22 cellular contexts compared by ENCODE assay signal in the genomic region with DNA sequence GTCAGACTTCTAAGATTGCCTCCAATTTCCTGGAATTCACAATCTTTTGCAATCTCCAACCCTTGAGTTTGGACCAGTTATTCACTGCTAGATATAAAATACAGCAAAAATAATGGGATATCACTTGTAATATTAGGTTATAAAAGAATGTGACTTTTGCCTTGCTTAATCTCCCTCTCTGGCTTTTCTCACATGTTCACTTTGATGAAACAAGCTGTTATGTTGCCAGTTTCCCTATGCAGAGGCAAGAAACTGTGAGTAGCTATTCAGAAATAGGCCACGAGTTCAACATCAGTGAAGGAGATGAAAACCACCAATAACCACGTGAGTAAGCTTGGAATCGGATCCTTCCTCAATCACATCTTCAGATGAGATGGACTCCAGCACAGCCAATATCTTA.
DNase-seq lines count a peak whose midpoint lies in the region; ATAC-seq, FAIRE-seq and TF ChIP-seq lines count a peak whose summit lies in the region.
"Had no signal": no experiment of that assay in that cellular context is flagged by ENCODE, and none has a peak within 500 bp of the region (broad histone marks: within the 10 kb centered on the region; RNA-seq: fewer than 3 reads in every experiment).

No MANE protein-coding gene starts in this region.

- H3K27me3 ChIP-seq in HepG2 (ENCODE audit: control insufficient read depth in 1 of 2, insufficient read depth in 2 of 2, low read length in 2 of 2) (no peaks in the 10 kb centered on the region), right lobe of liver (no peaks in the 10 kb centered on the region), astrocyte (ENCODE audit: insufficient read depth, low read length) (no peaks in the 10 kb centered on the region), sigmoid colon (no peaks in the 10 kb centered on the region)

- no peaks in the 10 kb centered on the region for H3K36me3 Mint-ChIP-seq in astrocyte (ENCODE audit: low read depth, unreplicated experiment)

- H3K36me3 ChIP-seq in HepG2 (replicated peaks in 1 of 2; ENCODE audit: control insufficient read depth in 1 of 2, insufficient read depth in 2 of 2, low read length in 2 of 2) (no peaks in the 10 kb centered on the region), right lobe of liver (no peaks in the 10 kb centered on the region), astrocyte (ENCODE audit: insufficient read depth, low read length) (no peaks in the 10 kb centered on the region), sigmoid colon (no peaks in the 10 kb centered on the region)

- ATAC-seq in HepG2 (no peak), right lobe of liver (no peak)
- ATAC-seq in activated CD4-positive, CD25-positive, alpha-beta regulatory T cell treated with anti-CD3 and anti-CD28 coated beads, Interleukin-2, amount 50 U/mL, for 24 hours: no peak
- ATAC-seq: A549, HCT116 had no signal

- no peak overlapping the region for H3K4me3 Mint-ChIP-seq in astrocyte (ENCODE audit: unreplicated experiment)
- H3K4me3 Mint-ChIP-seq: CD4-positive, alpha-beta memory T cell; H9 had no signal

- intact Hi-C loops in HepG2 (cut with micrococcal nuclease; ENCODE audit: unreplicated experiment) (no loop called here), right lobe of liver (cut with DNase I) (no loop called here), sigmoid colon (cut with DNase I) (no loop called here)

- H3K9me3 ChIP-seq in HepG2 (ENCODE audit: low read length) (peaks cover 25% of the 10 kb centered on the region), right lobe of liver (no peaks in the 10 kb centered on the region), astrocyte (ENCODE audit: insufficient read depth, low read depth, low read length) (peaks cover 6% of the 10 kb centered on the region), sigmoid colon (peaks cover 3 to 17% (median 11%) of the 10 kb centered on the region in 4 donors)

- H3K27ac Mint-ChIP-seq in astrocyte (ENCODE audit: unreplicated experiment): no peak overlapping the region
- H3K27ac Mint-ChIP-seq: CD4-positive, alpha-beta memory T cell; H9 had no signal

- FAIRE-seq in HepG2 (lab: Jason Lieb, UNC) (no peak), astrocyte (lab: Jason Lieb, UNC) (peak; percentile 50)
- FAIRE-seq: A549, GM12891, GM18507 had no signal

- peaks cover 4% of the 10 kb centered on the region for H3K4me1 Mint-ChIP-seq in astrocyte (ENCODE audit: low read depth, unreplicated experiment)
- H3K4me1 Mint-ChIP-seq: CD4-positive, alpha-beta memory T cell; H9 had no signal

- H3K4me1 ChIP-seq in HepG2 (ENCODE audit: insufficient read depth, low read length) (no peaks in the 10 kb centered on the region), right lobe of liver (no peaks in the 10 kb centered on the region), astrocyte (ENCODE audit: insufficient read depth, low read length) (no peaks in the 10 kb centered on the region), sigmoid colon (peaks cover 0 to 4% (median 1%) of the 10 kb centered on the region in 4 donors)
- H3K4me1 ChIP-seq: A549 had no signal

- H3K4me3 ChIP-seq in HepG2 (replicated peaks in 1 of 3; ENCODE audit: insufficient read depth in 1 of 3, low read depth in 2 of 3, low read length in 3 of 3): no peak overlapping the region
- H3K4me3 ChIP-seq in right lobe of liver: no peak overlapping the region
- H3K4me3 ChIP-seq in astrocyte (ENCODE audit: insufficient read depth, low read depth, low read length): no peak overlapping the region
- H3K4me3 ChIP-seq in fibroblast of the aortic adventitia (ENCODE audit: low read depth, low read length): no peak overlapping the region
- H3K4me3 ChIP-seq in sigmoid colon: no peak overlapping the region
- H3K4me3 ChIP-seq: A549 had no signal

- CTCF ChIA-PET in HepG2 (lab: Yijun Ruan, JAX; ENCODE audit: low intra/inter-chr PET ratio, low total read pairs): no interaction called here

- DNase-seq in HepG2 (ENCODE audit: low spot score): no peak
- no peak for DNase-seq in right lobe of liver
- DNase-seq in astrocyte (ENCODE audit: low read depth): no peak
- DNase-seq in fibroblast of the aortic adventitia (ENCODE audit: low read depth): peak; percentile 10
- no peak for DNase-seq in sigmoid colon
- no peak for DNase-seq in NCI-H69 (lab: John Stamatoyannopoulos, UW)
- DNase-seq in T1000 (lab: John Stamatoyannopoulos, UW): no peak
- DNase-seq: 8988T; ACHN; C1 segment of cervical spinal cord; Calu3; CD4-positive, alpha-beta memory T cell; COR-L47; DMS53; DMS79 treated with DMSO at 0.1 percent for 48 hours; GF-D8; H9 had no signal

- H4K20me1 ChIP-seq in HepG2 (ENCODE audit: insufficient read depth, low read length): no peaks in the 10 kb centered on the region
- no peaks in the 10 kb centered on the region for H4K20me1 ChIP-seq in astrocyte (ENCODE audit: insufficient read depth, low read length)

- POLR2A ChIA-PET in HepG2 (lab: Yijun Ruan, JAX): no interaction called here

- H2AFZ ChIP-seq in HepG2 (ENCODE audit: low read length): no peak overlapping the region
- H2AFZ ChIP-seq in astrocyte (ENCODE audit: low read depth, low read length): no peak overlapping the region

- H3K4me2 ChIP-seq in HepG2 (ENCODE audit: low read depth, low read length) (no peak overlapping the region), astrocyte (ENCODE audit: low read length) (no peak overlapping the region)
- H3K4me2 ChIP-seq: A549 had no signal

- H3K79me2 ChIP-seq in HepG2 (ENCODE audit: insufficient read depth, low read length): no peaks in the 10 kb centered on the region
- no peaks in the 10 kb centered on the region for H3K79me2 ChIP-seq in astrocyte (ENCODE audit: insufficient read depth, low read length)

- no peaks in the 10 kb centered on the region for H3K27me3 Mint-ChIP-seq in astrocyte (ENCODE audit: low read depth, unreplicated experiment)
- H3K27me3 Mint-ChIP-seq: CD4-positive, alpha-beta memory T cell had no signal

- H3K27ac ChIP-seq in HepG2 (ENCODE audit: extremely low read length, insufficient read depth, low read length): no peak overlapping the region
- H3K27ac ChIP-seq in right lobe of liver: no peak overlapping the region
- H3K27ac ChIP-seq in astrocyte (ENCODE audit: low read depth, low read length): no peak overlapping the region
- H3K27ac ChIP-seq in sigmoid colon: peak overlapping the region in 3 of 4 donors; percentile 28 to 56 (median 46)
- H3K27ac ChIP-seq: A549 had no signal

- 2% methylated on average over 3 of the region's 3 CpGs for WGBS in HepG2 (ENCODE audit: low lambda C conversion rate)
- 81% methylated on average over 3 of the region's 3 CpGs for WGBS in right lobe of liver (ENCODE audit: insufficient coverage, low coverage, low lambda C conversion rate, missing lambda C conversion rate)
- WGBS in sigmoid colon, 2 donors: 80 to 90% methylated on average over 3 of the region's 3 CpGs

- in situ Hi-C loops in HepG2 (cut with HindIII; ENCODE audit: extremely low pct_ligation_motif_present, low pct_unique_long_range_greater_than_20kb): no loop called here

- H3K9me3 Mint-ChIP-seq in astrocyte (ENCODE audit: unreplicated experiment): peaks cover 21% of the 10 kb centered on the region

- no peak for TF ChIP-seq RAD21 in HepG2 (CRISPR knock-in tag; IDR thresholded peaks at IDR 0.05)

- H3K9ac ChIP-seq in HepG2 (ENCODE audit: insufficient read depth, low read depth, low read length) (no peak overlapping the region), astrocyte (ENCODE audit: low read length) (no peak overlapping the region)

- TF ChIP-seq EP300 in HepG2 (IDR thresholded peaks at IDR 0.05; ENCODE audit: low read depth in 2 of 2, low read length in 2 of 2) (no peak), HepG2 (CRISPR knock-in tag; IDR thresholded peaks at IDR 0.05; ENCODE audit: borderline replicate concordance) (no peak), sigmoid colon (IDR thresholded peaks at IDR 0.05) (peak in 1 of 4 donors; percentile 10)

- BruUV-seq in HepG2 (replicated peaks; lab: Mats Ljungman, UMichigan): no TSS peak

- TF ChIP-seq POLR2A in HepG2 (IDR thresholded peaks at IDR 0.05; ENCODE audit: insufficient read depth in 1 of 2, low read depth in 2 of 2, low read length in 2 of 2) (no peak), right lobe of liver (IDR thresholded peaks at IDR 0.05) (no peak), sigmoid colon (IDR thresholded peaks at IDR 0.05) (no peak)

- TF ChIP-seq CTCF in HepG2 (CRISPR knock-in tag; IDR thresholded peaks at IDR 0.05): no peak
- no peak for TF ChIP-seq CTCF in right lobe of liver (IDR thresholded peaks at IDR 0.05)
- TF ChIP-seq CTCF in astrocyte (IDR thresholded peaks at IDR 0.05; ENCODE audit: insufficient read depth, low read depth, low read length): no peak
- no peak for TF ChIP-seq CTCF in fibroblast of the aortic adventitia (IDR thresholded peaks at IDR 0.05; ENCODE audit: insufficient read depth, low read length)
- TF ChIP-seq CTCF in sigmoid colon (IDR thresholded peaks at IDR 0.05): no peak

TF ChIP-seq in HepG2, 621 proteins besides CTCF, POLR2A, EP300 and RAD21 (continues in another document):
- TF ChIP-seq SP1 (IDR thresholded peaks at IDR 0.05) (no peak), SP1 (CRISPR knock-in tag; IDR thresholded peaks at IDR 0.05) (no peak), ZSCAN25 (CRISPR knock-in tag; IDR thresholded peaks at IDR 0.05) (no peak)
- TF ChIP-seq, protein P1, sequence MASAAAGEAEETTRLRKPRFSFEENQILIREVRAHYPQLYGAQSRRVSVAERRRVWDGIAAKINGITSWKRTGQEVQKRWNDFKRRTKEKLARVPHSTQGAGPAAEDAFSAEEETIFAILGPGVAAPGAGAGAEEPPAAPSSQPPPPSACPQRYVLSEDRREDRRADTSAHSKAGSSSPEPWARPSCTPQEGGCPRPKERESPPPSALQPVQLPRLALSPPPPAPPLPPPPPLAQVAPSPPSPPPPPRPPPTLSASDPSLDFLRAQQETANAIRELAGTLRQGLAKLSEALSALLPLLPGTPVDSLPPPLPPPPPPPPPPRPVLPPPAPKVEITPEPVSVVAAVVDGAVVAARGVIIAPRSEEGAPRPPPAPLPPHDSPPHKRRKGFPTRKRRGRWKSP (CRISPR knock-in tag; IDR thresholded peaks at IDR 0.05): no peak
- TF ChIP-seq, protein P2, sequence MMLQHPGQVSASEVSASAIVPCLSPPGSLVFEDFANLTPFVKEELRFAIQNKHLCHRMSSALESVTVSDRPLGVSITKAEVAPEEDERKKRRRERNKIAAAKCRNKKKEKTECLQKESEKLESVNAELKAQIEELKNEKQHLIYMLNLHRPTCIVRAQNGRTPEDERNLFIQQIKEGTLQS (CRISPR knock-in tag; IDR thresholded peaks at IDR 0.05): no peak
- TF ChIP-seq, protein P3, sequence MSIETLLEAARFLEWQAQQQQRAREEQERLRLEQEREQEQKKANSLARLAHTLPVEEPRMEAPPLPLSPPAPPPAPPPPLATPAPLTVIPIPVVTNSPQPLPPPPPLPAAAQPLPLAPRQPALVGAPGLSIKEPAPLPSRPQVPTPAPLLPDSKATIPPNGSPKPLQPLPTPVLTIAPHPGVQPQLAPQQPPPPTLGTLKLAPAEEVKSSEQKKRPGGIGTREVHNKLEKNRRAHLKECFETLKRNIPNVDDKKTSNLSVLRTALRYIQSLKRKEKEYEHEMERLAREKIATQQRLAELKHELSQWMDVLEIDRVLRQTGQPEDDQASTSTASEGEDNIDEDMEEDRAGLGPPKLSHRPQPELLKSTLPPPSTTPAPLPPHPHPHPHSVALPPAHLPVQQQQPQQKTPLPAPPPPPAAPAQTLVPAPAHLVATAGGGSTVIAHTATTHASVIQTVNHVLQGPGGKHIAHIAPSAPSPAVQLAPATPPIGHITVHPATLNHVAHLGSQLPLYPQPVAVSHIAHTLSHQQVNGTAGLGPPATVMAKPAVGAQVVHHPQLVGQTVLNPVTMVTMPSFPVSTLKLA (IDR thresholded peaks at IDR 0.05): 0 out of 2 replicates have a peak, but pooled peaks have one; percentile 35

Comparison
In these comparisons a context has a peak if more than half of its experiments do, and no peak if none do; other contexts are left out.
1. H3K27ac ChIP-seq: peak in sigmoid colon (3 of 4); none in HepG2 (single experiment), right lobe of liver (0 of 3) and astrocyte (single experiment).